In the genomic region with DNA sequence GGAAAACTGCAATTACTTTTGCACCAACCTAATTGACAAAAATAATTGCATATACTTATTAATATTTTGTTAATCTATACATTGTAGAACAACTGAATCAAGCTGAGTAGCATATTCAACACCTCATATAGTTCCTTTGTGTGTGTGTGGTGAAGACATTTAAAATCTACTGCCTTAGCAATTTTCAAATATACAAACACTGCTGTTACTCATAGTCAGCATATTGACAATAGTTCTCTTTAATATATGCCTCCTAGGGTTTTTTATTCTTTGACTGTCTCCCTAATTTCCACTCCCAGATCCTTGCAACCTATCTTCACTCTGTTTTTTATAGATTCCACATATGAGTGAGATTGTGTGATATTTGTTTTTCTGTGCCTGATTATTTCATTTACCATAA, we compare ENCODE assay signal across 11 cellular contexts.
"Had no signal": no experiment of that assay in that cellular context is flagged by ENCODE, and none has a peak within 500 bp of the region (broad histone marks: within the 10 kb centered on the region; RNA-seq: fewer than 3 reads in every experiment).

No MANE protein-coding gene starts in this region.

- H3K27ac ChIP-seq: GM23248 had no signal

- H3K4me3 ChIP-seq: GM23248, GM23338, HAP-1 had no signal

- H3K9ac ChIP-seq: GM23248 had no signal

- ATAC-seq: GM23338, HCT116 had no signal

- H3K9me3 ChIP-seq: HAP-1 had no signal

- H3K4me1 ChIP-seq: HAP-1 had no signal

- FAIRE-seq: H1, H54 had no signal

- DNase-seq: GM23248, GOT3, H7, H9, HCEC 1CT, HFFc6 had no signal

- H3K36me3 ChIP-seq: HAP-1 had no signal

- H3K4me2 ChIP-seq: GM23338 had no signal

- H2AFZ ChIP-seq: GM23248, GM23338 had no signal
